In the genomic region with DNA sequence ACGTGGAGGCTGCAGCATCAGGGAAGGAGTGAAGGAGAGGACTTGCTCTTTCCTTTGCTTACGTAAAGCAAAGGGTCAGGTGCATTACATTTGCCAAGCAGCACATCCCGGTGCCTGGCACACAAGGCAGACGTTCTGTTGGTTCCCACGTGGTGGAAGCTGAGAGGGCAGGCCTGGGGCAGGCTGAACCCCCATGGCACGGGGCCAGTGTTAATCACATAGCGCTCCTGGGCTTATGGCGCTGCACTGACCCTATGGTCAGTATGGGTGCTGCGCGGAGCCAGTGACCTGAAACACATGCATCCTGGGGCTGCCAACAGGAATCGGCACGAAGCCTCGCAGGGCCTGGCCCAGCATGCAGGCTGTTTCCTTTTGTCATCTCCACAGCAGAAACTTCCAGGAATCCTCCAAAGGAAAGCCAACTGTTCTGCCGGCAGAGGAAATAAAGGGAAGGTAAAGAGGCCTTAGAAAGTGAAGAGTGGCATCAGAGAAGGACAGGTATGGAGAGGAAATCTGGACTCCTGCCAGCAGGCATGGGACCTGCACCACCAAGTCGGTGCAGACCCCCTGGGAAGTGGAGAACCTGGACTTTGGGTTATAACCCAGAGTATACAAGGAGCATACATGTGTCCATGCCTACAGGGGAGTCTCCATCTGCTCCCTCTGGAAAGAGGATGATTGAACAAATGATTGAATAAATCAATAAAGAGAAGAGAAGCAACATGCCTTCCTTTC, we compare ENCODE assay signal across 16 cellular contexts.
"Had no signal": no experiment of that assay in that cellular context is flagged by ENCODE, and none has a peak within 500 bp of the region (broad histone marks: within the 10 kb centered on the region; RNA-seq: fewer than 3 reads in every experiment).

No MANE protein-coding gene starts in this region.

- H3K9me3 ChIP-seq: prostate gland, testis had no signal

- DNase-seq: activated CD4-positive, alpha-beta T cell treated with anti-CD3 and anti-CD28 coated beads for 1 hour; activated CD4-positive, alpha-beta T cell treated with anti-CD3 and anti-CD28 coated beads, Interleukin-2, amount 50 U/mL, for 1 hour; activated CD8-positive, alpha-beta T cell treated with anti-CD3 and anti-CD28 coated beads, Interleukin-2, amount 10 ng/mL, durations not matched to agents 7 days and 5 days; activated naive CD8-positive, alpha-beta T cell treated with anti-CD3 and anti-CD28 coated beads, Interleukin-2, amount 10 ng/mL, durations not matched to agents 7 days and 5 days; amygdala; dermis blood vessel endothelial cell; effector CD8-positive, alpha-beta T cell; foreskin melanocyte; kidney glomerular epithelial cell; left lung; stimulated activated CD4-positive, alpha-beta T cell treated with anti-CD3 and anti-CD28 coated beads, Interleukin-1b, Interleukin-23, amount 100 ng/mL, for 48 hours; T-helper 1 cell; T-helper 9 cell; testis had no signal

- H3K27ac ChIP-seq: cardiac muscle cell, left lung, prostate gland, testis had no signal

- H3K36me3 ChIP-seq: cardiac muscle cell, left lung, prostate gland had no signal

- H3K27me3 ChIP-seq: cardiac muscle cell, testis had no signal

- H3K4me1 ChIP-seq: left lung, prostate gland, testis had no signal

- H3K4me3 ChIP-seq: cardiac muscle cell, left lung, prostate gland, testis had no signal
